In genomic region chr2:16319425-16320245, GRCh38 we compare ENCODE assay signal across 14 cellular contexts.
"Had no signal": no experiment of that assay in that cellular context is flagged by ENCODE, and none has a peak within 500 bp of the region (broad histone marks: within the 10 kb centered on the region; RNA-seq: fewer than 3 reads in every experiment).

No MANE protein-coding gene starts in this region.

- DNase-seq: activated CD4-positive, alpha-beta T cell treated with anti-CD3 and anti-CD28 coated beads for 4 hours; activated CD8-positive, alpha-beta memory T cell treated with anti-CD3 and anti-CD28 coated beads for 24 hours; activated naive CD4-positive, alpha-beta T cell treated with anti-CD3 and anti-CD28 coated beads for 36 hours; caudate nucleus; cortex of kidney; effector memory CD4-positive, alpha-beta T cell; midbrain; psoas muscle; stimulated activated CD4-positive, alpha-beta T cell treated with anti-CD3 and anti-CD28 coated beads, Interleukin-4, amount 100 ng/mL, for 1 hour; stimulated activated CD8-positive, alpha-beta memory T cell treated with anti-CD3 and anti-CD28 coated beads, Interleukin-4, amount 100 ng/mL, for 48 hours; stimulated activated naive CD8-positive, alpha-beta T cell treated with anti-CD3 and anti-CD28 coated beads, Interleukin-15, Interleukin-2, amounts not matched to agents 100 U/mL and 50 U/mL, for 24 hours had no signal

- H3K4me3 Mint-ChIP-seq: activated naive CD4-positive, alpha-beta T cell treated with anti-CD3 and anti-CD28 coated beads for 36 hours; activated T-helper 17 cell treated with anti-CD3 and anti-CD28 coated beads, Interleukin-2, amount 50 U/mL, for 72 hours; T-helper 1 cell treated with Interleukin-12 subunit alpha and Interleukin-12 subunit beta and Interleukin-4 antibody, amounts not matched to agents 30 μg/mL and 1 μg/mL, for 36 hours had no signal

- H3K27ac Mint-ChIP-seq: activated naive CD4-positive, alpha-beta T cell treated with anti-CD3 and anti-CD28 coated beads for 36 hours; activated T-helper 17 cell treated with anti-CD3 and anti-CD28 coated beads, Interleukin-2, amount 50 U/mL, for 72 hours; T-helper 1 cell treated with Interleukin-12 subunit alpha and Interleukin-12 subunit beta and Interleukin-4 antibody, amounts not matched to agents 30 μg/mL and 1 μg/mL, for 36 hours had no signal

- ATAC-seq: activated T-helper 17 cell treated with anti-CD3 and anti-CD28 coated beads, Interleukin-2, amount 50 U/mL, for 72 hours; gastroesophageal sphincter; psoas muscle; stimulated activated naive CD8-positive, alpha-beta T cell treated with anti-CD3 and anti-CD28 coated beads, Interleukin-15, Interleukin-2, amounts not matched to agents 100 U/mL and 50 U/mL, for 24 hours had no signal

- H3K27ac ChIP-seq: gastroesophageal sphincter, psoas muscle had no signal

- H3K27me3 ChIP-seq: gastroesophageal sphincter had no signal

- H3K9me3 ChIP-seq: gastroesophageal sphincter, psoas muscle had no signal

- H3K4me1 ChIP-seq: gastroesophageal sphincter, psoas muscle had no signal

- H3K4me1 Mint-ChIP-seq: activated T-helper 17 cell treated with anti-CD3 and anti-CD28 coated beads, Interleukin-2, amount 50 U/mL, for 72 hours had no signal

- H3K36me3 ChIP-seq: gastroesophageal sphincter had no signal

- H3K27me3 Mint-ChIP-seq: activated T-helper 17 cell treated with anti-CD3 and anti-CD28 coated beads, Interleukin-2, amount 50 U/mL, for 72 hours had no signal

- H3K4me3 ChIP-seq: gastroesophageal sphincter, psoas muscle had no signal

- H3K9me3 Mint-ChIP-seq: activated naive CD4-positive, alpha-beta T cell treated with anti-CD3 and anti-CD28 coated beads for 36 hours; activated T-helper 17 cell treated with anti-CD3 and anti-CD28 coated beads, Interleukin-2, amount 50 U/mL, for 72 hours; T-helper 1 cell treated with Interleukin-12 subunit alpha and Interleukin-12 subunit beta and Interleukin-4 antibody, amounts not matched to agents 30 μg/mL and 1 μg/mL, for 36 hours had no signal
